In the genomic region with DNA sequence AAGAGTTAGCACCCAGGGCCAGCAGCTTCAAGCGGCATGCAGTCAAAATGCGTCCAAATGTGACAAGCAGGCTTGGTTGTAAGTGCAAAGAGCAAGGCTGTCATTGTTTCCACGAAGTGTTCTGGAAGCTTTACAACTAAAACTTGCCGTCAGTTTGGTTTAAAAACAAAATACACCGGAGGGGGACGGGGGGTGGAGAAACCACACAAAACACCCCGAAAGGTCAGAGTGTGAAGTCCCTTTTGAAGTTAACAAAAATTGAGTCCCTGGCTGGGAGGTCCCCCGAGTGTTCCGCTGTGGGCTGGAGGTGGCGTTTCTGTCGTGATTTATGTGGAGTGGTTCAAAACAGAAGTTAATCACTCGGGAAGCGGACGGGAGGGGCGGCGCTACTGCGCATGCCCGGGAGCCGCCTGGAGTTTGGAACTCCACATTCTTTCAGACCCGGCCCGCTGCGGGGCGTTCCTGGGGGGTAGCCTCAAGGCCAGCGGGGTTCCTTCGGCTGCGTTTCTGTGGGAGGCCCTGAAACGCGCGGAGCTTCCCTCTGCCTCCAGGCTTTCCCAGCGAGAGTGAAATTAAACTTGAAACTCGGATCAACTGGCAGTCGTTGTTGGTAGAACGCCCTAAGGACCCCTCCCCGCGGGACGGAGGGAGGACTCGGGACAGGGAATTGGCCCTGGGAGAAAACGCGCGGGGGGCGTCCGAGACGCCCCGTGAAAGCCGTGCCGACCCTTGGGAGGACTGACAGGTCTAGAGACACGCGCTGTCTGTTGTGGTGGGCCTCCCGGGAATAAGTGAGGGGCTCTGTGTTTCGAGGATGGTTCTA, we compare ENCODE assay signal across 8 cellular contexts. TPM values are rescaled to one million over a fixed set of nuclear protein-coding genes. Genes with fewer than 3 reads are reported as not detected.
A peak's percentile ranks its signal among the peaks of the same experiment; 100 is the strongest.
DNase-seq lines count a peak whose midpoint lies in the region; ATAC-seq and TF ChIP-seq lines count a peak whose summit lies in the region.

No MANE protein-coding gene starts in this region.

- peak overlapping the region; percentile 96 for H3K27ac Mint-ChIP-seq in activated CD4-positive, alpha-beta memory T cell treated with anti-CD3 and anti-CD28 coated beads, Interleukin-2, amount 10 ng/mL, durations not matched to agents 7 days and 5 days

- peak overlapping the region; percentile 92 for H3K4me3 Mint-ChIP-seq in activated CD4-positive, alpha-beta memory T cell treated with anti-CD3 and anti-CD28 coated beads, Interleukin-2, amount 10 ng/mL, durations not matched to agents 7 days and 5 days

- 1% methylated on average over 38 to 50 of the region's 50 CpGs for WGBS in lower leg skin, 2 donors

- H3K36me3 Mint-ChIP-seq in activated CD4-positive, alpha-beta memory T cell treated with anti-CD3 and anti-CD28 coated beads, Interleukin-2, amount 10 ng/mL, durations not matched to agents 7 days and 5 days (ENCODE audit: low read depth), result peaks cover 12% of the 10 kb centered on the region

- H3K4me3 ChIP-seq in lower leg skin (ENCODE audit: low read depth, poor library complexity, severe bottlenecking), result peak overlapping the region; percentile 90

- CTCF ChIA-PET in activated CD4-positive, alpha-beta memory T cell treated with anti-CD3 and anti-CD28 coated beads, Interleukin-2, amount 10 ng/mL, durations not matched to agents 7 days and 5 days (lab: Charles Lee), result interaction anchor here (1.5 to 8.8 kb wide), 3 partner anchors 134 to 154 kb away, joined by 7 to 75 read pairs (median 10); no protein-coding TSS in a partner anchor

- peaks cover 52% of the 10 kb centered on the region for H3K4me1 Mint-ChIP-seq in activated CD4-positive, alpha-beta memory T cell treated with anti-CD3 and anti-CD28 coated beads, Interleukin-2, amount 10 ng/mL, durations not matched to agents 7 days and 5 days

- intact Hi-C loops in lower leg skin (cut with DNase I; ENCODE audit: low total_unique reads), result loop anchor here (5.0 kb wide), 1 partner anchor 141 kb away; no protein-coding TSS in a partner anchor

- DNase-seq in NCI-H187 (lab: John Stamatoyannopoulos, UW) (peak; percentile 20 to 30), NCI-H187 treated with DMSO at 0.1 percent for 48 hours (lab: John Stamatoyannopoulos, UW) (no peak), NCI-H748 (lab: John Stamatoyannopoulos, UW; ENCODE audit: unreplicated experiment) (peak; percentile 62), dermis microvascular lymphatic vessel endothelial cell (ENCODE audit: low read depth in 2 of 2) (peak; percentile 85 to 94), lower leg skin (ENCODE audit: low spot score in 2 of 2) (peak; percentile 96 to 99)
- DNase-seq in activated CD4-positive, alpha-beta memory T cell treated with anti-CD3 and anti-CD28 coated beads, Interleukin-2, amount 10 ng/mL, durations not matched to agents 7 days and 5 days, result peak; percentile 78
- DNase-seq in stimulated activated CD4-positive, alpha-beta T cell treated with anti-CD3 and anti-CD28 coated beads, Interleukin-4, amount 100 ng/mL, for 24 hours, result peak; percentile 89

- ATAC-seq in HG03520 (IDR thresholded peaks at IDR 0.05; ENCODE audit: unreplicated experiment), result no peak

- peak in 1 of 2 donors; percentile 84 for TF ChIP-seq POLR2A in lower leg skin (IDR thresholded peaks at IDR 0.05)

- H3K27me3 Mint-ChIP-seq in activated CD4-positive, alpha-beta memory T cell treated with anti-CD3 and anti-CD28 coated beads, Interleukin-2, amount 10 ng/mL, durations not matched to agents 7 days and 5 days, result no peaks in the 10 kb centered on the region

- POLR2A ChIA-PET in activated CD4-positive, alpha-beta memory T cell treated with anti-CD3 and anti-CD28 coated beads, Interleukin-2, amount 10 ng/mL, durations not matched to agents 7 days and 5 days (lab: Charles Lee), result interaction anchor here (0.8 to 10.9 kb wide), 16 partner anchors 8 to 211 kb away, joined by 3 to 143 read pairs (median 4); partner anchors contain the start of genes MYL12A and MYL12B

- no peaks in the 10 kb centered on the region for H3K9me3 Mint-ChIP-seq in activated CD4-positive, alpha-beta memory T cell treated with anti-CD3 and anti-CD28 coated beads, Interleukin-2, amount 10 ng/mL, durations not matched to agents 7 days and 5 days

- no peak for TF ChIP-seq CTCF in lower leg skin (IDR thresholded peaks at IDR 0.05)

RNA-seq across cellular contexts. Expression of gene TGIF1, which starts 1.4 kb away (rescaled TPM):
- 10 to 100 TPM; 23.3 to 24.7 TPM for total RNA-seq in activated CD4-positive, alpha-beta memory T cell treated with anti-CD3 and anti-CD28 coated beads, Interleukin-2, amount 10 ng/mL, durations not matched to agents 7 days and 5 days
- total RNA-seq in dermis microvascular lymphatic vessel endothelial cell (105 and 142 TPM in 2 replicates), lower leg skin (100 to 1,000 TPM in 2 of 4 donors, 10 to 100 TPM in 2; 87.5 to 114 (median 106) TPM)
